In the genomic region with DNA sequence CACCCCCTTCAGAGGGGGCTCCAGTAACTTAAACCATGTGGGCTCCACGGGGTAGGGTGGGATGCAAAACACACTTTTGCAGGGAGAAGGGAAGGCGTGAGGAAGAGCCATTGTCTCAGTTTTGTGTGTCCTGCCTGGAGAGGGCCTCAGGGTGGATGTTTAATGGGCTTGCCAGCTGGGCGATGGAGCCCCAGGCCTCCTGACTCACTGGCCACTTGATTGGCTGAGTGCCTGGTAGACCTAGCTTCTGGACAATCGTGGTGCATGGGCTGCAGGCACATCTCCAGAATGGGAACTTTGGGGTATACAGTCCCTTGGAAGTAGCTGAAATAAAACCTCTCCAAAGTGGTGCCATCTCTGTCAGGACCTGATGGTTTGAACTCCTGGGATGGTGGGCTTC, we compare ENCODE assay signal across 32 cellular contexts.
DNase-seq lines count a peak whose midpoint lies in the region; ATAC-seq and TF ChIP-seq lines count a peak whose summit lies in the region.
"Had no signal": no experiment of that assay in that cellular context is flagged by ENCODE, and none has a peak within 500 bp of the region (broad histone marks: within the 10 kb centered on the region; RNA-seq: fewer than 3 reads in every experiment).

No MANE protein-coding gene starts in this region.

- CTCF ChIA-PET in Panc1 (lab: Charles Lee), result no interaction called here

- no peak for ATAC-seq in Panc1
- ATAC-seq in Right ventricle myocardium superior (ENCODE audit: poor library complexity), result no peak
- ATAC-seq: A549, heart left ventricle, left ventricle myocardium superior, sciatic nerve had no signal

- H3K27ac ChIP-seq in Panc1 (ENCODE audit: low read length), result peak overlapping the region; percentile 9; the same call in 1 of the 2 replicates
- H3K27ac ChIP-seq: A549, heart left ventricle, PC-9, stomach, thyroid gland, vagina had no signal

- in situ Hi-C loops in Panc1 (cut with HindIII; ENCODE audit: low pct_unique_long_range_greater_than_20kb, low sequenced_read_pairs), result no loop called here

- BruUV-seq in Panc1 (replicated peaks; lab: Mats Ljungman, UMichigan), result no TSS peak

- peak; percentile 31 for DNase-seq in A172 (ENCODE audit: low spot score)
- peak; percentile 35 for DNase-seq in GM04504 (ENCODE audit: low read depth)
- no peak for DNase-seq in Panc1 (ENCODE audit: low read depth, low spot score)
- peak; percentile 42 for DNase-seq in fibroblast of mammary gland (ENCODE audit: low read depth)
- DNase-seq in activated naive CD4-positive, alpha-beta T cell treated with Interleukin-2 at 50 U/mL for 16 hours, result no peak
- DNase-seq in Right ventricle myocardium superior, result no peak
- no peak for DNase-seq in D341Med (ENCODE audit: low spot score)
- no peak for DNase-seq in mesothelial cell of epicardium (ENCODE audit: low spot score in 2 of 2, unreplicated experiment in 2 of 2)
- DNase-seq: activated CD4-positive, alpha-beta T cell treated with anti-CD3 and anti-CD28 coated beads, Interleukin-2, amount 50 U/mL, for 48 hours; activated CD4-positive, CD25-positive, alpha-beta regulatory T cell treated with anti-CD3 and anti-CD28 coated beads, Interleukin-2, amount 50 U/mL, for 72 hours; activated CD8-positive, alpha-beta memory T cell treated with anti-CD3 and anti-CD28 coated beads, Interleukin-2, amount 50 U/mL, for 4 hours; activated naive CD4-positive, alpha-beta T cell treated with anti-CD3 and anti-CD28 coated beads for 36 hours; BE2C; CD8-positive, alpha-beta memory T cell; GF-D8; heart left ventricle; left ventricle myocardium superior; MM.1S; naive B cell; NCI-H1105 treated with DMSO at 0.1 percent for 48 hours; NCI-H2029; NCI-H524 treated with DMSO at 0.1 percent for 48 hours; PC-9; SHP77; stimulated activated CD4-positive, alpha-beta T cell treated with anti-CD3 and anti-CD28 coated beads, Interleukin-12 subunit alpha, Interleukin-12 subunit beta, amount 100 ng/mL, for 4 hours; stimulated activated CD4-positive, alpha-beta T cell treated with anti-CD3 and anti-CD28 coated beads, Interleukin-2, amount 100 ng/mL, for 48 hours; stomach; T-helper 2 cell; thyroid gland had no signal

- POLR2A ChIA-PET in Panc1 (lab: Charles Lee), result no interaction called here

- intact Hi-C loops in Panc1 (cut with micrococcal nuclease; ENCODE audit: unreplicated experiment) (no loop called here), Right ventricle myocardium superior (cut with DNase I) (no loop called here)

- H3K9me3 Mint-ChIP-seq in mesothelial cell of epicardium, result no peaks in the 10 kb centered on the region
- H3K9me3 Mint-ChIP-seq: activated naive CD4-positive, alpha-beta T cell treated with anti-CD3 and anti-CD28 coated beads for 36 hours; CD8-positive, alpha-beta memory T cell; naive B cell had no signal

- H3K4me3 ChIP-seq in Panc1 (ENCODE audit: low read depth in 2 of 2, low read length in 2 of 2) (no peak overlapping the region), fibroblast of mammary gland (ENCODE audit: control insufficient read depth, low read depth, low read length) (no peak overlapping the region)
- H3K4me3 ChIP-seq: A549, heart left ventricle, PC-9, stomach, thyroid gland, vagina had no signal

- no peak overlapping the region for H3K27ac Mint-ChIP-seq in mesothelial cell of epicardium
- H3K27ac Mint-ChIP-seq: activated naive CD4-positive, alpha-beta T cell treated with anti-CD3 and anti-CD28 coated beads for 36 hours; CD8-positive, alpha-beta memory T cell had no signal

- H3K4me1 Mint-ChIP-seq in mesothelial cell of epicardium, result peaks cover 22% of the 10 kb centered on the region
- H3K4me1 Mint-ChIP-seq: CD8-positive, alpha-beta memory T cell; naive B cell had no signal

- H3K4me3 Mint-ChIP-seq in mesothelial cell of epicardium, result no peak overlapping the region
- H3K4me3 Mint-ChIP-seq: activated naive CD4-positive, alpha-beta T cell treated with anti-CD3 and anti-CD28 coated beads for 36 hours; CD8-positive, alpha-beta memory T cell; naive B cell had no signal

- no peaks in the 10 kb centered on the region for H3K9me3 ChIP-seq in Panc1 (ENCODE audit: control insufficient read depth, insufficient read depth, low read depth, low read length)
- H3K9me3 ChIP-seq: A549, BE2C, heart left ventricle, stomach, thyroid gland, vagina had no signal

- no peaks in the 10 kb centered on the region for H3K36me3 ChIP-seq in Panc1 (ENCODE audit: control insufficient read depth, insufficient read depth, low read length)
- H3K36me3 ChIP-seq: BE2C, heart left ventricle, stomach, thyroid gland, vagina had no signal

- H3K4me1 ChIP-seq in Panc1 (ENCODE audit: control insufficient read depth, insufficient read depth, low read length), result 0 out of 2 replicates have a peak, but pooled peaks cover 3% of the 10 kb centered on the region
- H3K4me1 ChIP-seq: A549, vagina had no signal

- no peaks in the 10 kb centered on the region for H3K27me3 ChIP-seq in Panc1 (ENCODE audit: control insufficient read depth, insufficient read depth, low read length)
- H3K27me3 ChIP-seq: heart left ventricle, thyroid gland, vagina had no signal

- TF ChIP-seq CTCF in Panc1 (IDR thresholded peaks at IDR 0.05) (no peak), fibroblast of mammary gland (conservative IDR thresholded peaks at IDR 0.05; ENCODE audit: control insufficient read depth, insufficient read depth, low read depth, low read length) (no peak), mesothelial cell of epicardium (IDR thresholded peaks at IDR 0.05; ENCODE audit: unreplicated experiment) (no peak)

- no peaks in the 10 kb centered on the region for H3K36me3 Mint-ChIP-seq in mesothelial cell of epicardium
- H3K36me3 Mint-ChIP-seq: CD8-positive, alpha-beta memory T cell; naive B cell had no signal

- H3K27me3 Mint-ChIP-seq in mesothelial cell of epicardium (ENCODE audit: low read depth), result peaks cover 13% of the 10 kb centered on the region

Comparison
In these comparisons a context has a peak if more than half of its experiments do, and no peak if none do; other contexts are left out.
1. DNase-seq: peak in A172 (single experiment), GM04504 (single experiment) and fibroblast of mammary gland (single experiment); none in Panc1 (single experiment), activated naive CD4-positive, alpha-beta T cell treated with Interleukin-2 at 50 U/mL for 16 hours (single experiment), Right ventricle myocardium superior (single experiment), D341Med (single experiment) and mesothelial cell of epicardium (0 of 2).